22 cellular contexts compared by ENCODE assay signal in the genomic region with DNA sequence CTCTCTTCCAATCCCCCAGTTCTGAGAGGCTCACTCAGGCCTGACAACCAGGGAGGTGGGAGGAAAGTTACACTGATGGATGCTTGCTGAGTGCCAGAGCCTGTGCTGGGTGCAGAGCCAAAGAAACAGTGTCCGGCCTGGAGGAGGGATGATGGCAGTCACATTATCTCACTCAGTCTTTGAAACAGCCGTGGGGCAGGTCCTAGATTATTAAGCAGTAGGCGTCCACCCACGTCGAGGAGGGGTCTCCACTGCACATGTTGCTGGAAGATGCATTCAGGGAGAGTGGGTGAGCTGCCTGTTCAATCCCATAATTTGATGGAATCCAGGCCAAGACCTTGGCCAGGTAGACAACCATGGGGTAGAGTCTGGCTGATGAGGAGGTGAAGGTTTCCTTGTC. TPM values are rescaled to one million over a fixed set of nuclear protein-coding genes. Genes with fewer than 3 reads are reported as not detected.
"Had no signal": no experiment of that assay in that cellular context is flagged by ENCODE, and none has a peak within 500 bp of the region (broad histone marks: within the 10 kb centered on the region; RNA-seq: fewer than 3 reads in every experiment).

No MANE protein-coding gene starts in this region.

- H3K9me3 ChIP-seq: pancreas, suprapubic skin, transverse colon had no signal

- ATAC-seq: foreskin keratinocyte; naive thymus-derived CD4-positive, alpha-beta T cell; pancreas; right cardiac atrium; stimulated activated naive CD8-positive, alpha-beta T cell treated with anti-CD3 and anti-CD28 coated beads, Interleukin-15, Interleukin-2, amounts not matched to agents 100 U/mL and 50 U/mL, for 24 hours had no signal

- H3K4me1 Mint-ChIP-seq: endodermal cell had no signal

- H3K4me3 Mint-ChIP-seq: endodermal cell; naive thymus-derived CD4-positive, alpha-beta T cell; neural crest cell had no signal

- H3K4me1 ChIP-seq: foreskin keratinocyte, pancreas, suprapubic skin, transverse colon had no signal

- H3K9me3 Mint-ChIP-seq: endodermal cell; naive thymus-derived CD4-positive, alpha-beta T cell; neural crest cell had no signal

- H3K36me3 ChIP-seq: pancreas, suprapubic skin, transverse colon had no signal

- H3K4me3 ChIP-seq: coronary artery, pancreas, suprapubic skin, transverse colon had no signal

- DNase-seq: effector CD4-positive, alpha-beta T cell; endodermal cell; erythroblast; foreskin keratinocyte; kidney; left cardiac atrium; naive thymus-derived CD4-positive, alpha-beta T cell; nucleus accumbens; pancreas; right cardiac atrium; small intestine; stimulated activated CD4-positive, alpha-beta T cell treated with anti-CD3 and anti-CD28 coated beads, Interleukin-12 subunit alpha, Interleukin-12 subunit beta, amount 100 ng/mL, for 4 hours; stimulated activated CD4-positive, alpha-beta T cell treated with anti-CD3 and anti-CD28 coated beads, Interleukin-2, amount 100 ng/mL, for 48 hours; stimulated activated naive CD8-positive, alpha-beta T cell treated with anti-CD3 and anti-CD28 coated beads, Interleukin-15, Interleukin-2, amounts not matched to agents 100 U/mL and 50 U/mL, for 24 hours; transverse colon had no signal

- H3K27ac ChIP-seq: foreskin keratinocyte, pancreas, suprapubic skin, transverse colon had no signal

- H3K27ac Mint-ChIP-seq: endodermal cell; naive thymus-derived CD4-positive, alpha-beta T cell; progenitor cell of endocrine pancreas had no signal

- H3K27me3 ChIP-seq: foreskin keratinocyte, pancreas, suprapubic skin, transverse colon had no signal

- H3K36me3 Mint-ChIP-seq: naive thymus-derived CD4-positive, alpha-beta T cell had no signal

RNA-seq across cellular contexts. Expression of a gene that starts 29.6 kb away (rescaled TPM):
- total RNA-seq: dermis microvascular lymphatic vessel endothelial cell; endothelial cell of umbilical vein; foreskin keratinocyte; lung microvascular endothelial cell; naive thymus-derived CD4-positive, alpha-beta T cell had no signal
